In the genomic region with DNA sequence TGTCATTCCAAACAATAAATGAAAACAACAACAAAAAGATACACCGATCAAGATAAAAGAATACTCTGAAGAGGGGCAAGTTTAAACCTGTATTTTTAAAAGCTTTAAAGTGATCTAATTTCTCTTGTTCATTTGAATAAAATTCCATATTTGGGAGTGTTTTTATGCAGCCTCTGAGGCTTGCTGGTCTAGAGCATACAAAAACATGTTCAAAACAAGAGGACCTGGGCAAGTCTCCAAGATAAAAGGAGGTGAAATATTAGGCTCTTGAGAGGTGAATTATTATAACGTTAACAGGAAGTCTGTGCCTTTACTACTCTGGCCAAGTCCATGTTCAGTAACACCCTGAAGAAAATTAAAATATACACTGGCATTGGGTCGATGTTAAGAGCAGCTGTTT, we compare ENCODE assay signal across 14 cellular contexts. TPM values are rescaled to one million over a fixed set of nuclear protein-coding genes. Genes with fewer than 3 reads are reported as not detected.
DNase-seq lines count a peak whose midpoint lies in the region; ATAC-seq and TF ChIP-seq lines count a peak whose summit lies in the region.
"Had no signal": no experiment of that assay in that cellular context is flagged by ENCODE, and none has a peak within 500 bp of the region (broad histone marks: within the 10 kb centered on the region; RNA-seq: fewer than 3 reads in every experiment).

No MANE protein-coding gene starts in this region.

- H3K4me3 Mint-ChIP-seq in effector memory CD8-positive, alpha-beta T cell: no peak overlapping the region
- H3K4me3 Mint-ChIP-seq: activated CD4-positive, alpha-beta T cell treated with anti-CD3 and anti-CD28 coated beads, Interleukin-2, amount 10 ng/mL, durations not matched to agents 7 days and 5 days; activated naive CD4-positive, alpha-beta T cell treated with anti-CD3 and anti-CD28 coated beads, Interleukin-2, amount 10 ng/mL, durations not matched to agents 7 days and 5 days; naive B cell had no signal

- H3K4me3 ChIP-seq in gastroesophageal sphincter: no peak overlapping the region
- H3K4me3 ChIP-seq in suprapubic skin: no peak overlapping the region

- H3K27ac ChIP-seq in VCaP: peak overlapping the region; percentile 71
- H3K27ac ChIP-seq in gastroesophageal sphincter: peak overlapping the region; percentile 85 to 99 (median 87)
- H3K27ac ChIP-seq in suprapubic skin: peak overlapping the region; percentile 88

- TF ChIP-seq EP300 in gastroesophageal sphincter (IDR thresholded peaks at IDR 0.05) (no peak), suprapubic skin (IDR thresholded peaks at IDR 0.05) (no peak)

- H3K9me3 ChIP-seq in gastroesophageal sphincter (no peaks in the 10 kb centered on the region), suprapubic skin (no peaks in the 10 kb centered on the region)

- H3K36me3 ChIP-seq in gastroesophageal sphincter: peaks cover 0 to 39% of the 10 kb centered on the region in 2 donors
- peaks cover 27% of the 10 kb centered on the region for H3K36me3 ChIP-seq in suprapubic skin

- H3K9me3 Mint-ChIP-seq in effector memory CD8-positive, alpha-beta T cell: no peaks in the 10 kb centered on the region
- H3K9me3 Mint-ChIP-seq: activated CD4-positive, alpha-beta T cell treated with anti-CD3 and anti-CD28 coated beads, Interleukin-2, amount 10 ng/mL, durations not matched to agents 7 days and 5 days; activated naive CD4-positive, alpha-beta T cell treated with anti-CD3 and anti-CD28 coated beads, Interleukin-2, amount 10 ng/mL, durations not matched to agents 7 days and 5 days; naive B cell had no signal

- peak; percentile 61 for ATAC-seq in gastroesophageal sphincter
- ATAC-seq in effector memory CD8-positive, alpha-beta T cell (replicated peaks): no peak
- ATAC-seq: HCT116 had no signal

- DNase-seq in NCI-H1105 treated with DMSO at 0.1 percent for 48 hours (lab: John Stamatoyannopoulos, UW) (peak; percentile 97), suprapubic skin (ENCODE audit: low spot score in 2 of 2) (no peak), midbrain (lab: John Stamatoyannopoulos, UW) (no peak), MV-4-11 (lab: John Stamatoyannopoulos, UW) (no peak)
- DNase-seq in effector memory CD8-positive, alpha-beta T cell: no peak
- DNase-seq in stimulated activated naive CD4-positive, alpha-beta T cell treated with Interleukin-2 at 50 U/mL for 16 hours (lab: John Stamatoyannopoulos, UW): no peak
- DNase-seq: activated CD4-positive, alpha-beta T cell treated with anti-CD3 and anti-CD28 coated beads, Interleukin-2, amount 10 ng/mL, durations not matched to agents 7 days and 5 days; activated naive CD4-positive, alpha-beta T cell treated with anti-CD3 and anti-CD28 coated beads, Interleukin-2, amount 10 ng/mL, durations not matched to agents 7 days and 5 days; COR-L47; naive B cell; NCI-H69 had no signal

- H3K27ac Mint-ChIP-seq in effector memory CD8-positive, alpha-beta T cell: peak overlapping the region in 1 of 2 donors; percentile 71
- H3K27ac Mint-ChIP-seq: activated CD4-positive, alpha-beta T cell treated with anti-CD3 and anti-CD28 coated beads, Interleukin-2, amount 10 ng/mL, durations not matched to agents 7 days and 5 days; activated naive CD4-positive, alpha-beta T cell treated with anti-CD3 and anti-CD28 coated beads, Interleukin-2, amount 10 ng/mL, durations not matched to agents 7 days and 5 days had no signal

- H3K36me3 Mint-ChIP-seq in effector memory CD8-positive, alpha-beta T cell (ENCODE audit: insufficient read depth): peaks cover 50% of the 10 kb centered on the region

- H3K4me1 ChIP-seq in gastroesophageal sphincter (peaks cover 10 to 51% (median 21%) of the 10 kb centered on the region in 3 donors), suprapubic skin (peaks cover 21% of the 10 kb centered on the region)

- no peaks in the 10 kb centered on the region for H3K27me3 Mint-ChIP-seq in effector memory CD8-positive, alpha-beta T cell
- H3K27me3 Mint-ChIP-seq: activated CD4-positive, alpha-beta T cell treated with anti-CD3 and anti-CD28 coated beads, Interleukin-2, amount 10 ng/mL, durations not matched to agents 7 days and 5 days; activated naive CD4-positive, alpha-beta T cell treated with anti-CD3 and anti-CD28 coated beads, Interleukin-2, amount 10 ng/mL, durations not matched to agents 7 days and 5 days; naive B cell had no signal

- 32 to 46% methylated on average over 3 of the region's 3 CpGs for WGBS in gastroesophageal sphincter (ENCODE audit: low coverage in 1 of 2), 2 donors
- 32% methylated on average over 3 of the region's 3 CpGs for WGBS in suprapubic skin

- H3K27me3 ChIP-seq in gastroesophageal sphincter (no peaks in the 10 kb centered on the region), suprapubic skin (no peaks in the 10 kb centered on the region)

- no peak for TF ChIP-seq CTCF in VCaP (conservative IDR thresholded peaks at IDR 0.05)
- TF ChIP-seq CTCF in gastroesophageal sphincter (IDR thresholded peaks at IDR 0.05): no peak
- no peak for TF ChIP-seq CTCF in suprapubic skin (IDR thresholded peaks at IDR 0.05)

- TF ChIP-seq POLR2A in gastroesophageal sphincter (IDR thresholded peaks at IDR 0.05): no peak
- no peak for TF ChIP-seq POLR2A in suprapubic skin (IDR thresholded peaks at IDR 0.05)

- no peaks in the 10 kb centered on the region for H3K4me1 Mint-ChIP-seq in effector memory CD8-positive, alpha-beta T cell (ENCODE audit: low read depth in 2 of 2)
- H3K4me1 Mint-ChIP-seq: activated CD4-positive, alpha-beta T cell treated with anti-CD3 and anti-CD28 coated beads, Interleukin-2, amount 10 ng/mL, durations not matched to agents 7 days and 5 days; activated naive CD4-positive, alpha-beta T cell treated with anti-CD3 and anti-CD28 coated beads, Interleukin-2, amount 10 ng/mL, durations not matched to agents 7 days and 5 days; naive B cell had no signal

RNA-seq across cellular contexts. Expression of a gene that starts 20.1 kb away (rescaled TPM):
- 10 to 100 TPM; 18.3 to 26.9 (median 20.7) TPM for total RNA-seq in gastroesophageal sphincter
- 10 to 100 TPM; 23.7 to 49.4 (median 33.0) TPM for total RNA-seq in suprapubic skin

RNA-seq across cellular contexts. Expression of a gene that starts 39.8 kb away (rescaled TPM):
- total RNA-seq in gastroesophageal sphincter (10 to 100 TPM; 43.1 to 71.4 (median 51.1) TPM), suprapubic skin (10 to 100 TPM; 57.1 to 98.6 (median 63.2) TPM)
